ENCODE assay signal across 9 cellular contexts in the genomic region with DNA sequence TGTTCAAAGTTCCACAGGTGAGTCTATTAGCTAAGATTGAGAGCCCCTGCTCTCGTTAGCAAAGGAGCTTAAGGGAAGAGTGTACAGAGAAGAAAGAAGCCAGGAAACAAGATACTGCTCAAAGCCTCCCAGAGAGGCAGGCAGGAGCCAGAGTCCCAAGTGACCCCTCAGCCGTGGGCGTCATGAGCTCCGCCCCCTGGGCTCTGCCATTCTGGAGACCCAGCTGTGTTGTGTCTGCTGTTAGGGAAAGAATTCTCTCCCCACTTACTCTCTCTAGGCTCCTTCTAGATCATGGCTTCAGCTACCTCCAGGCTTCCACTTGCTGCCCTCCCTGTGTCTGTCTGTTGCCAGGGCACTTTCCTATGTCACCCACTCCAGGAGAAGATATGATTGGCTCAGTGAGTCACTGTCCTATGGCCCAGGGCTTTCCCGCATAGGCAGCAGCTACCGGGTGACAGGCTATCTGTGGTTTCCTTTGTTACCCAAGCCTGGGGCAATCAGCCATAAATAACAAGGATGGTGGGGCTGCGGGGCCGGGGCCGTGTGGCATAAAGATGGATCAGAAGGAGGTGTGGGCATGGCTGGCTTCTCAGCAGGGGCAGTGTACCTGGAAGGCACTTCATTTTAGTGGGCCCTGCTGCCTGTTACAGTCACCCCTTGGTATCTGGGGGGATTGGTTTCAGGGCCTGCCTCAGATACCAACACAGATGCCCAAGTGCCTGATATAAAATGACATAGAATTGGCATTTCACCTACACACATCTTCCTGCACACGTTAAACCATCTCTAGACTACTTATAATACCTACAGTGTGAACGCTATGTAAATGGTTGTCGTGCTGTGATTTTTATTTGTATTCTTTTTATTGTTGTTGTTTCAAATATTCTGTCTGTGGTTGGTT.
DNase-seq lines count a peak whose midpoint lies in the region; ATAC-seq, FAIRE-seq and TF ChIP-seq lines count a peak whose summit lies in the region.
"Had no signal": no experiment of that assay in that cellular context is flagged by ENCODE, and none has a peak within 500 bp of the region (broad histone marks: within the 10 kb centered on the region; RNA-seq: fewer than 3 reads in every experiment).

No MANE protein-coding gene starts in this region.

- no peaks in the 10 kb centered on the region for H3K9me2 ChIP-seq in PC-3 (replicated peaks; ENCODE audit: low read length)

- no peaks in the 10 kb centered on the region for H3K27me3 ChIP-seq in H7 (ENCODE audit: control insufficient read depth, insufficient read depth, low read length)
- no peaks in the 10 kb centered on the region for H3K27me3 ChIP-seq in PC-3 (ENCODE audit: low read length)

- BruUV-seq in PC-3 (replicated peaks; lab: Mats Ljungman, UMichigan): no TSS peak

- intact Hi-C loops in PC-3 (cut with micrococcal nuclease): no loop called here
- intact Hi-C loops in natural killer cell (cut with micrococcal nuclease): loop anchor here (2.0 to 5.0 kb wide), 4 partner anchors 24 to 105 kb away; no protein-coding TSS in a partner anchor

- H3K9me3 ChIP-seq in PC-3 (ENCODE audit: low read length): no peaks in the 10 kb centered on the region

- no peaks in the 10 kb centered on the region for H3K36me3 ChIP-seq in H7 (replicated peaks; ENCODE audit: control insufficient read depth, insufficient read depth, low read length)
- no peaks in the 10 kb centered on the region for H3K36me3 ChIP-seq in PC-3 (ENCODE audit: low read depth, low read length)

- no peaks in the 10 kb centered on the region for H4K20me1 ChIP-seq in PC-3 (ENCODE audit: low read length)

- ATAC-seq in PC-3 (peak; percentile 60), natural killer cell (peak; percentile 89 to 95 (median 92))

- H3K9me3 Mint-ChIP-seq in natural killer cell: no peaks in the 10 kb centered on the region

- H3K4me3 ChIP-seq in H7 (ENCODE audit: insufficient read depth, low read depth, low read length): no peak overlapping the region
- H3K4me3 ChIP-seq in PC-3 (ENCODE audit: low read length): no peak overlapping the region

- DNase-seq in H7 (peak; percentile 48), PC-3 (peak; percentile 63), dermis blood vessel endothelial cell (peak; percentile 37), natural killer cell (peak; percentile 53), GM10266 (ENCODE audit: extremely low spot score) (no peak), hypothalamus (lab: John Stamatoyannopoulos, UW) (no peak), HCEC 1CT (no peak), GM19239 (ENCODE audit: insufficient read length, low spot score) (no peak)

- H3K9ac ChIP-seq in PC-3 (ENCODE audit: low read length): no peak overlapping the region

- H3K27me3 Mint-ChIP-seq in natural killer cell (ENCODE audit: low read depth in 2 of 2): no peaks in the 10 kb centered on the region

- H3K27ac Mint-ChIP-seq in natural killer cell: peak overlapping the region; percentile 59 to 88

- H3K79me2 ChIP-seq in PC-3 (ENCODE audit: low read length): no peaks in the 10 kb centered on the region

- TF ChIP-seq CTCF in PC-3 (conservative IDR thresholded peaks at IDR 0.05; ENCODE audit: low read depth, low read length) (no peak), natural killer cell (IDR thresholded peaks at IDR 0.05) (no peak), GM10266 (IDR thresholded peaks at IDR 0.05; ENCODE audit: control insufficient read depth, insufficient read depth, low read depth, missing control alignments) (no peak)

- no peak for FAIRE-seq in GM19239 (lab: Jason Lieb, UNC)
- FAIRE-seq: colon had no signal

- CTCF ChIA-PET in PC-3 (lab: Charles Lee): no interaction called here

- peak overlapping the region; percentile 6; the same call in 1 of the 2 replicates for H3K4me2 ChIP-seq in PC-3 (ENCODE audit: low read length)

- H3K36me3 Mint-ChIP-seq in natural killer cell: no peaks in the 10 kb centered on the region

- no peak overlapping the region for H3K27ac ChIP-seq in PC-3 (ENCODE audit: low read length)

- H3K4me1 Mint-ChIP-seq in natural killer cell: peaks cover 40 to 46% of the 10 kb centered on the region in 2 donors

- H3K4me1 ChIP-seq in PC-3 (ENCODE audit: insufficient read depth, low read length): peaks cover 11% of the 10 kb centered on the region

- POLR2A ChIA-PET in PC-3 (lab: Charles Lee; ENCODE audit: unreplicated experiment): no interaction called here

- peak overlapping the region; percentile 62 for H3K4me3 Mint-ChIP-seq in natural killer cell

- H3F3A ChIP-seq in PC-3 (ENCODE audit: low read length, unreplicated experiment): no peaks in the 10 kb centered on the region

- peak overlapping the region; percentile 40; the same call in 1 of the 2 replicates for H2AFZ ChIP-seq in PC-3 (ENCODE audit: low read length)

Comparison
In these comparisons a context has a peak if more than half of its experiments do, and no peak if none do; other contexts are left out.
1. DNase-seq: peak in H7 (single experiment), PC-3 (single experiment), dermis blood vessel endothelial cell (single experiment) and natural killer cell (single experiment); none in GM10266 (single experiment), hypothalamus (0 of 51), HCEC 1CT (single experiment) and GM19239 (single experiment).